ENCODE assay signal across 8 cellular contexts in the genomic region with DNA sequence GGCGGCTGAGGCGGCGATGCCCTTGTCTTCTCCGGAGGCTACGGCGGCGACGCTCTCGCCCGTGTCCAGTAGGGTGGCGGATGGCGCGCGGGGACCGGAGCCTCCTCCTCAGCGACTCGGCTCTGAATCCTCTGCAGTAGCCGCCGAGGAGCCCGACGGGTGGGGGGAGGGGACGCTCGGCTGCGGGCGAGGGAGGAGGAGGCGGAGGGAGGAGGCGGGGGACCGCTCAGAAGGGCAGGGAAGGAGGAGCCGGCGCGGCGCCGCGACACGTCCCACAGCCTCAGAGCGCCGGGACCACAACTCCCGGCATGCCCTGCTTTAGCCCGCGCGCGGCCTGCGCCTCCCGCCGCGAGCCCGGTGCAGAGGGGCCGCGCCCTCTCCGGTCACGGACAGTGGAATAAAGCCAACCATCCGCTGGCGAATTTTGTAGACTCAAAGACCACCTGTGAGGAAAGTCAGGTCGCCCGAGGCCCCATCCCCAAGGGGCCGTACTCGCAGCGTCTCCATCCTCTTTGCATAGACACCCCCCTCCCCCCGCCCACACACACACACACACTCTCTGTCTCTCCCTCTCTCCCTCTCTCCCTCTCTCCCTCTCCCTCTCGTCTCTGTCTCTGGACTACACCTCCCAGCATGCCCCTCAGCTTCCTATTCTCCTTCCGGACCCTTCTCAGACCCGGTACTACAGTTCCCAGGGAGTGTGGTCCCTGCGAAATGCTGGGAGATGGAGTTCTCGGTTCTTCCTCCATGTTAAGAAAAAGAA. TPM values are rescaled to one million over a fixed set of nuclear protein-coding genes. Genes with fewer than 3 reads are reported as not detected.
DNase-seq lines count a peak whose midpoint lies in the region; ATAC-seq, FAIRE-seq and TF ChIP-seq lines count a peak whose summit lies in the region.

A gene with protein sequence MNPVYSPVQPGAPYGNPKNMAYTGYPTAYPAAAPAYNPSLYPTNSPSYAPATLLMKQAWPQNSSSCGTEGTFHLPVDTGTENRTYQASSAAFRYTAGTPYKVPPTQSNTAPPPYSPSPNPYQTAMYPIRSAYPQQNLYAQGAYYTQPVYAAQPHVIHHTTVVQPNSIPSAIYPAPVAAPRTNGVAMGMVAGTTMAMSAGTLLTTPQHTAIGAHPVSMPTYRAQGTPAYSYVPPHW (minus strand): TSS at position 157 of the 763 bp plus-strand sequence. CDS start 129,638 bp downstream, outside the sequence.

- peaks cover 23% of the 10 kb centered on the region for H3F3A ChIP-seq in DOHH2 (ENCODE audit: control insufficient read depth, insufficient read depth)

- peaks cover 6 to 10% of the 10 kb centered on the region in 2 donors for H3K36me3 Mint-ChIP-seq in activated T-cell treated with anti-CD3 and anti-CD28 coated beads, Interleukin-2, amount 50 U/mL, for 72 hours (ENCODE audit: insufficient read depth in 2 of 2)

- intact Hi-C loops in esophagus muscularis mucosa (cut with DNase I): loop anchor here (10.0 kb wide), 1 partner anchor 123 kb away; no protein-coding TSS in a partner anchor

- peak; percentile 82 for ATAC-seq in GM21786 (IDR thresholded peaks at IDR 0.05; ENCODE audit: unreplicated experiment)
- peak; percentile 94 to 97 for ATAC-seq in activated T-cell treated with anti-CD3 and anti-CD28 coated beads, Interleukin-2, amount 50 U/mL, for 72 hours (replicated peaks in 1 of 2)

- peak; percentile 42 for FAIRE-seq in RCC 7860 (lab: Jason Lieb, UNC)

- H3K9me3 ChIP-seq in DOHH2 (ENCODE audit: control insufficient read depth, insufficient read depth, low read length) (no peaks in the 10 kb centered on the region), Karpas-422 (ENCODE audit: low read length) (no peaks in the 10 kb centered on the region), esophagus muscularis mucosa (no peaks in the 10 kb centered on the region), muscle layer of duodenum (ENCODE audit: control insufficient read depth in 1 of 2, low read length in 2 of 2) (no peaks in the 10 kb centered on the region)

- peak; percentile 97 for DNase-seq in Karpas-422
- DNase-seq in RCC 7860 (ENCODE audit: low spot score): peak; percentile 87
- DNase-seq in activated T-cell treated with anti-CD3 and anti-CD28 coated beads, Interleukin-2, amount 50 U/mL, for 72 hours: peak; percentile 90 to 92
- DNase-seq in esophagus muscularis mucosa (ENCODE audit: extremely low spot score): peak; percentile 97
- DNase-seq in stimulated activated CD8-positive, alpha-beta memory T cell treated with anti-CD3 and anti-CD28 coated beads, Interleukin-7, amount 100 ng/mL, for 4 hours (ENCODE audit: low read depth in 2 of 2): peak; percentile 86 to 93

- peak within 1 kb of the TSS; percentile 88 for H3K9ac ChIP-seq in Karpas-422 (ENCODE audit: low read length)

- H3K27ac ChIP-seq in DOHH2 (ENCODE audit: low read depth, low read length) (peak within 1 kb of the TSS; percentile 80), Karpas-422 (ENCODE audit: low read length) (peak within 1 kb of the TSS; percentile 50; the same call in 1 of the 2 replicates), esophagus muscularis mucosa (replicated peaks in 1 of 4) (peak within 1 kb of the TSS; percentile 84 to 88 (median 86)), muscle layer of duodenum (ENCODE audit: low read length) (peak within 1 kb of the TSS; percentile 85)

- TF ChIP-seq POLR2A in esophagus muscularis mucosa (IDR thresholded peaks at IDR 0.05; ENCODE audit: low read depth): no peak

- TF ChIP-seq CTCF in DOHH2 (IDR thresholded peaks at IDR 0.05; ENCODE audit: low read depth, low read length, poor library complexity, severe bottlenecking) (peak; percentile 42), esophagus muscularis mucosa (IDR thresholded peaks at IDR 0.05) (peak in 2 of 3 experiments; percentile 6 to 40)

- H2AFZ ChIP-seq in Karpas-422 (ENCODE audit: low read length): peak within 1 kb of the TSS; percentile 93

- no peaks in the 10 kb centered on the region for H3K27me3 ChIP-seq in DOHH2 (ENCODE audit: control insufficient read depth, low read length)
- no peaks in the 10 kb centered on the region for H3K27me3 ChIP-seq in Karpas-422 (ENCODE audit: low read length)
- H3K27me3 ChIP-seq in esophagus muscularis mucosa: no peaks in the 10 kb centered on the region
- H3K27me3 ChIP-seq in muscle layer of duodenum (ENCODE audit: low read depth, low read length): no peaks in the 10 kb centered on the region

- WGBS in esophagus muscularis mucosa: 1% methylated on average over 14 of the region's 64 CpGs

- H3K4me1 ChIP-seq in DOHH2 (ENCODE audit: control insufficient read depth, low read length) (peaks cover 47% of the 10 kb centered on the region), Karpas-422 (ENCODE audit: low read length) (peaks cover 28% of the 10 kb centered on the region), esophagus muscularis mucosa (peaks cover 13 to 41% (median 22%) of the 10 kb centered on the region in 4 donors), muscle layer of duodenum (ENCODE audit: control insufficient read depth in 1 of 2, insufficient read depth in 2 of 2, low read length in 2 of 2) (peaks cover 5 to 16% of the 10 kb centered on the region in 2 donors)

- H3K4me1 Mint-ChIP-seq in activated T-cell treated with anti-CD3 and anti-CD28 coated beads, Interleukin-2, amount 50 U/mL, for 72 hours (ENCODE audit: low read depth): peaks cover 50% of the 10 kb centered on the region

- TF ChIP-seq EP300 in esophagus muscularis mucosa (IDR thresholded peaks at IDR 0.05): no peak

- H3K27me3 Mint-ChIP-seq in activated T-cell treated with anti-CD3 and anti-CD28 coated beads, Interleukin-2, amount 50 U/mL, for 72 hours (ENCODE audit: low read depth): no peaks in the 10 kb centered on the region

- H3K9me2 ChIP-seq in DOHH2 (replicated peaks; ENCODE audit: control insufficient read depth, low read length) (no peaks in the 10 kb centered on the region), Karpas-422 (replicated peaks; ENCODE audit: insufficient read depth, low read length) (no peaks in the 10 kb centered on the region)

- H4K20me1 ChIP-seq in DOHH2 (ENCODE audit: control insufficient read depth, insufficient read depth, low read depth, low read length) (0 out of 2 replicates have a peak, but pooled peaks cover 4% of the 10 kb centered on the region), Karpas-422 (ENCODE audit: insufficient read depth, low read depth, low read length) (peaks cover 8% of the 10 kb centered on the region; the same call in 1 of the 2 replicates)

- H3K79me2 ChIP-seq in DOHH2 (ENCODE audit: control insufficient read depth, low read length): peaks cover 47% of the 10 kb centered on the region
- H3K79me2 ChIP-seq in Karpas-422 (ENCODE audit: low read length): peaks cover 3% of the 10 kb centered on the region; the same call in 1 of the 2 replicates

- no peaks in the 10 kb centered on the region for H3K9me3 Mint-ChIP-seq in activated T-cell treated with anti-CD3 and anti-CD28 coated beads, Interleukin-2, amount 50 U/mL, for 72 hours

- H3K36me3 ChIP-seq in DOHH2 (ENCODE audit: control insufficient read depth, low read length) (no peaks in the 10 kb centered on the region), Karpas-422 (ENCODE audit: insufficient read depth, low read length) (no peaks in the 10 kb centered on the region), esophagus muscularis mucosa (no peaks in the 10 kb centered on the region), muscle layer of duodenum (ENCODE audit: control insufficient read depth in 1 of 2, insufficient read depth in 2 of 2, low read length in 2 of 2) (no peaks in the 10 kb centered on the region)

- H3K4me3 Mint-ChIP-seq in activated T-cell treated with anti-CD3 and anti-CD28 coated beads, Interleukin-2, amount 50 U/mL, for 72 hours: peak within 1 kb of the TSS; percentile 89 to 96

- peak within 1 kb of the TSS; percentile 88 for H3K4me3 ChIP-seq in DOHH2 (ENCODE audit: low read length)
- H3K4me3 ChIP-seq in Karpas-422 (ENCODE audit: low read length): peak within 1 kb of the TSS; percentile 62
- H3K4me3 ChIP-seq in esophagus muscularis mucosa: peak within 1 kb of the TSS; percentile 78 to 99 (median 92)
- H3K4me3 ChIP-seq in muscle layer of duodenum (ENCODE audit: low read depth in 1 of 2, low read length in 2 of 2): peak within 1 kb of the TSS; percentile 86 to 97

- H3K27ac Mint-ChIP-seq in activated T-cell treated with anti-CD3 and anti-CD28 coated beads, Interleukin-2, amount 50 U/mL, for 72 hours: peak within 1 kb of the TSS; percentile 94

- H3K4me2 ChIP-seq in DOHH2 (ENCODE audit: low read length) (peak within 1 kb of the TSS; percentile 88), Karpas-422 (ENCODE audit: low read depth, low read length, poor library complexity, severe bottlenecking) (peak within 1 kb of the TSS; percentile 65)

RNA-seq across cellular contexts. Expression of the gene that starts here (rescaled TPM):
- 8.4 and 12.9 TPM in 2 replicates for total RNA-seq in Karpas-422 (2014; rRNA removed; shearing (Covaris generic); ENCODE audit: low replicate concordance)
- 10 to 100 TPM; 21.5 to 23.5 TPM for total RNA-seq in activated T-cell treated with anti-CD3 and anti-CD28 coated beads, Interleukin-2, amount 50 U/mL, for 72 hours
- 10 to 100 TPM; 31.1 to 50.8 (median 41.1) TPM for total RNA-seq in esophagus muscularis mucosa

Comparison
In these comparisons a context has a peak if more than half of its experiments do, and no peak if none do; other contexts are left out.
1. Peak in every context shown above with its lines: DNase-seq, ATAC-seq, H3K4me3 ChIP-seq and H3K27ac ChIP-seq.